In genomic region chr5:75513841-75514240, GRCh38 we compare ENCODE assay signal across 1 cellular context.
TF ChIP-seq lines count a peak whose summit lies in the region.

No MANE protein-coding gene starts in this region.

TF ChIP-seq in K562, 482 proteins besides CTCF, POLR2A, EP300 and RAD21:
- TF ChIP-seq NFATC3 (IDR thresholded peaks at IDR 0.05) (no peak), RFX1 (IDR thresholded peaks at IDR 0.05) (peak; percentile 59)
